11 cellular contexts compared by ENCODE assay signal in genomic region chr11:12248330-12248729, GRCh38.
A peak's percentile ranks its signal among the peaks of the same experiment; 100 is the strongest.
DNase-seq lines count a peak whose midpoint lies in the region; ATAC-seq, FAIRE-seq and TF ChIP-seq lines count a peak whose summit lies in the region.
"Had no signal": no experiment of that assay in that cellular context is flagged by ENCODE, and none has a peak within 500 bp of the region (broad histone marks: within the 10 kb centered on the region; RNA-seq: fewer than 3 reads in every experiment).

No MANE protein-coding gene starts in this region.

- DNase-seq in Calu3 = peak; percentile 94
- DNase-seq in NCI-H345 (lab: John Stamatoyannopoulos, UW) = peak; percentile 96
- DNase-seq in epithelial cell of prostate (ENCODE audit: low read depth, low spot score) = peak; percentile 50
- DNase-seq in GM12892 (ENCODE audit: insufficient read length) = no peak
- no peak for DNase-seq in GF-D8 (lab: John Stamatoyannopoulos, UW)
- DNase-seq in LoVo (ENCODE audit: low spot score) = no peak
- DNase-seq: activated CD8-positive, alpha-beta memory T cell treated with anti-CD3 and anti-CD28 coated beads, Interleukin-2, amount 50 U/mL, for 4 hours; glutamatergic neuron; NCI-H1694 treated with DMSO at 0.1 percent for 48 hours had no signal

- H3K4me1 Mint-ChIP-seq in Calu3 (ENCODE audit: low read depth, unreplicated experiment) (peaks cover 48% of the 10 kb centered on the region), nephron (peaks cover 57% of the 10 kb centered on the region)

- H3K4me3 Mint-ChIP-seq in Calu3 (ENCODE audit: low read depth, unreplicated experiment) (peak overlapping the region; percentile 56), nephron (no peak overlapping the region)

- H3K36me3 Mint-ChIP-seq in Calu3 (ENCODE audit: insufficient read depth, unreplicated experiment) (peaks cover 54% of the 10 kb centered on the region), nephron (ENCODE audit: low read depth) (no peaks in the 10 kb centered on the region)

- intact Hi-C loops in Calu3 (cut with micrococcal nuclease; ENCODE audit: unreplicated experiment) = loop anchor here (5.0 kb wide), 1 partner anchor 34 kb away; no protein-coding TSS in a partner anchor

- no peak for TF ChIP-seq POLR2A in GM12892 (IDR thresholded peaks at IDR 0.05; ENCODE audit: low read depth, low read length)

- ATAC-seq in GM21825 (IDR thresholded peaks at IDR 0.05; ENCODE audit: unreplicated experiment) = no peak

- FAIRE-seq in GM12892 (lab: Jason Lieb, UNC) = no peak

- CTCF ChIA-PET in Calu3 (lab: Charles Lee) = interaction anchor here (0.7 to 1.5 kb wide), 7 partner anchors 10 to 281 kb away, joined by 3 to 9 read pairs (median 4); no protein-coding TSS in a partner anchor

- H3K27me3 Mint-ChIP-seq in Calu3 (ENCODE audit: unreplicated experiment) (no peaks in the 10 kb centered on the region), nephron (ENCODE audit: low read depth) (peaks cover 8% of the 10 kb centered on the region)

- H3K27ac Mint-ChIP-seq in Calu3 (ENCODE audit: unreplicated experiment) (peak overlapping the region; percentile 89), nephron (peak overlapping the region; percentile 1 to 25 (median 7))

- H3K9me3 Mint-ChIP-seq in Calu3 (ENCODE audit: low read depth, unreplicated experiment) = no peaks in the 10 kb centered on the region
- no peaks in the 10 kb centered on the region for H3K9me3 Mint-ChIP-seq in nephron

- TF ChIP-seq CTCF in Calu3 (IDR thresholded peaks at IDR 0.05; ENCODE audit: unreplicated experiment) (no peak), nephron (IDR thresholded peaks at IDR 0.05; ENCODE audit: unreplicated experiment in 3 of 3) (no peak)

- H3K27ac ChIP-seq in epithelial cell of prostate = no peak overlapping the region

- no TSS peak for BruUV-seq in Calu3 (replicated peaks; lab: Mats Ljungman, UMichigan)

Comparison
In these comparisons a context has a peak if more than half of its experiments do, and no peak if none do; other contexts are left out.
1. DNase-seq: peak in Calu3 (single experiment), NCI-H345 (single experiment) and epithelial cell of prostate (single experiment); none in GM12892 (single experiment), GF-D8 (single experiment) and LoVo (single experiment).